In the genomic region with DNA sequence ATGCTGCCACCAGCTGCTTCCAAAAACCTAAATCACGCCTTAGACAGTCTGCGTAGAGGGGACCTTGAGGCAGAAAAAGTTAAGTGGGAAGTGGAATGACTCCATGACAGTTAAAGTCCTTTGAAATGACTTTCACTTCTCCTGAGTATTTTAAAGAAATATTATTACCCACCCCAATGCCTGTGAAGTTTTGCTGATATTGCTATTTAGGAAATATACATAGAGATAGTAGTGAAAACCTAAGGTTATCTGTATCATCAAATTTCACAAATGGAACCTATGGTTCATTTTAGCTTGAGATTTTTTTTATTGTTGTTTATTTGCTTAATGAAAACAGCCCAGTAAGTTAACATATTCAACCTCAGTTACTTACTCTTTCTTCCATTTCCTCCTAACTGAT, we compare ENCODE assay signal across 27 cellular contexts.
"Had no signal": no experiment of that assay in that cellular context is flagged by ENCODE, and none has a peak within 500 bp of the region (broad histone marks: within the 10 kb centered on the region; RNA-seq: fewer than 3 reads in every experiment).

No MANE protein-coding gene starts in this region.

- H3K4me3 ChIP-seq: coronary artery, esophagus squamous epithelium, gastrocnemius medialis, heart right ventricle, left lung, lower lobe of right lung, mucosa of descending colon had no signal

- H3K9me3 Mint-ChIP-seq: effector memory CD8-positive, alpha-beta T cell; endodermal cell; mesothelial cell of epicardium; naive B cell; naive thymus-derived CD8-positive, alpha-beta T cell had no signal

- H3K4me1 ChIP-seq: esophagus squamous epithelium, gastrocnemius medialis, heart right ventricle, left lung, lower lobe of right lung had no signal

- FAIRE-seq: endometrium, islet of Langerhans, keratinocyte had no signal

- H3K27ac ChIP-seq: coronary artery, epithelial cell of prostate, esophagus squamous epithelium, gastrocnemius medialis, heart right ventricle, left lung, lower lobe of right lung had no signal

- H3K4me3 Mint-ChIP-seq: effector memory CD8-positive, alpha-beta T cell; endodermal cell; mesothelial cell of epicardium; naive B cell; naive thymus-derived CD8-positive, alpha-beta T cell had no signal

- H3K27me3 ChIP-seq: esophagus squamous epithelium, gastrocnemius medialis, heart right ventricle, left lung had no signal

- DNase-seq: effector CD8-positive, alpha-beta T cell; effector memory CD8-positive, alpha-beta T cell; endodermal cell; erythroblast; esophagus squamous epithelium; foreskin fibroblast; foreskin melanocyte; gastrocnemius medialis; glutamatergic neuron; head of caudate nucleus; heart right ventricle; hippocampal formation; left cardiac atrium; left lung; left ventricle myocardium superior; lower lobe of right lung; mesenchymal stem cell; mucosa of descending colon; naive B cell; naive thymus-derived CD8-positive, alpha-beta T cell had no signal

- H3K36me3 ChIP-seq: esophagus squamous epithelium, gastrocnemius medialis, heart right ventricle, left lung, lower lobe of right lung had no signal

- H3K36me3 Mint-ChIP-seq: mesothelial cell of epicardium; naive B cell; naive thymus-derived CD8-positive, alpha-beta T cell had no signal

- H3K27ac Mint-ChIP-seq: effector memory CD8-positive, alpha-beta T cell; endodermal cell; mesothelial cell of epicardium; naive thymus-derived CD8-positive, alpha-beta T cell had no signal

- H3K9me3 ChIP-seq: esophagus squamous epithelium, gastrocnemius medialis, heart right ventricle, left lung, lower lobe of right lung, mucosa of descending colon had no signal

- H3K4me1 Mint-ChIP-seq: mesothelial cell of epicardium; naive B cell; naive thymus-derived CD8-positive, alpha-beta T cell had no signal

- ATAC-seq: effector memory CD8-positive, alpha-beta T cell; esophagus mucosa; gastrocnemius medialis; left cardiac atrium; left lung; left ventricle myocardium superior; lower lobe of right lung; mucosa of descending colon; naive thymus-derived CD8-positive, alpha-beta T cell had no signal
